15 cellular contexts compared by ENCODE assay signal in genomic region chr20:49637238-49637637, GRCh38.
DNase-seq lines count a peak whose midpoint lies in the region; ATAC-seq and TF ChIP-seq lines count a peak whose summit lies in the region.
"Had no signal": no experiment of that assay in that cellular context is flagged by ENCODE, and none has a peak within 500 bp of the region (broad histone marks: within the 10 kb centered on the region; RNA-seq: fewer than 3 reads in every experiment).

No MANE protein-coding gene starts in this region.

- BruUV-seq in OCI-LY7 (replicated peaks; lab: Mats Ljungman, UMichigan) = no TSS peak

- H3K4me3 ChIP-seq in BLaER1 treated with 17β-estradiol and CSF1 and Interleukin-3, amounts not matched to agents 10 nM and 100 nM = peak overlapping the region in 2 of 10 experiments; percentile 7 to 8; a peak in 3 of 20 replicates
- H3K4me3 ChIP-seq in OCI-LY7 (ENCODE audit: low read depth, low read length, poor library complexity, severe bottlenecking) (peak overlapping the region; percentile 37), heart left ventricle (no peak overlapping the region), gastrocnemius medialis (no peak overlapping the region)
- H3K4me3 ChIP-seq: A549 had no signal

- TF ChIP-seq POLR2A in heart left ventricle (IDR thresholded peaks at IDR 0.05) (no peak), gastrocnemius medialis (IDR thresholded peaks at IDR 0.05) (no peak)

- no peak overlapping the region for H3K27ac Mint-ChIP-seq in T-helper 17 cell
- H3K27ac Mint-ChIP-seq: CD8-positive, alpha-beta T cell had no signal

- POLR2A ChIA-PET in OCI-LY7 (lab: Charles Lee) = interaction anchor here (0.6 to 2.0 kb wide), 7 partner anchors 12 to 1008 kb away, joined by 3 to 8 read pairs (median 3); no protein-coding TSS in a partner anchor

- no peak for TF ChIP-seq CTCF in OCI-LY7 (conservative IDR thresholded peaks at IDR 0.05; ENCODE audit: low read length)
- no peak for TF ChIP-seq CTCF in heart left ventricle (IDR thresholded peaks at IDR 0.05)
- no peak for TF ChIP-seq CTCF in gastrocnemius medialis (IDR thresholded peaks at IDR 0.05 in 4 of 5, conservative IDR thresholded peaks at IDR 0.05 in 1 of 5)

- in situ Hi-C loops in gastrocnemius medialis (cut with MboI; ENCODE audit: low sequenced_read_pairs in 4 of 4) = no loop called here

- H4K20me1 ChIP-seq in BLaER1 treated with 17β-estradiol and CSF1 and Interleukin-3, amounts not matched to agents 10 nM and 100 nM = peaks cover 0 to 71% (median 8%) of the 10 kb centered on the region in 11 experiments; a peak in 11 of 22 replicates
- H4K20me1 ChIP-seq in OCI-LY7 (ENCODE audit: insufficient read depth, low read length) = no peaks in the 10 kb centered on the region

- peak overlapping the region; percentile 76 to 94 (median 86) for H3K4me2 ChIP-seq in BLaER1 treated with 17β-estradiol and CSF1 and Interleukin-3, amounts not matched to agents 10 nM and 100 nM
- peak overlapping the region; percentile 79 for H3K4me2 ChIP-seq in OCI-LY7 (ENCODE audit: low read length)
- H3K4me2 ChIP-seq: A549 had no signal

- H3K27me3 ChIP-seq in BLaER1 treated with 17β-estradiol and CSF1 and Interleukin-3, amounts not matched to agents 10 nM and 100 nM = no peaks in the 10 kb centered on the region
- H3K27me3 ChIP-seq in heart left ventricle (no peaks in the 10 kb centered on the region), gastrocnemius medialis (no peaks in the 10 kb centered on the region)

- peaks cover 46 to 63% (median 61%) of the 10 kb centered on the region in 10 experiments for H3K4me1 ChIP-seq in BLaER1 treated with 17β-estradiol and CSF1 and Interleukin-3, amounts not matched to agents 10 nM and 100 nM
- H3K4me1 ChIP-seq in OCI-LY7 (ENCODE audit: insufficient read depth, low read length, poor library complexity, severe bottlenecking) (peaks cover 59% of the 10 kb centered on the region), heart left ventricle (peaks cover 0 to 27% (median 4%) of the 10 kb centered on the region in 12 donors), gastrocnemius medialis (peaks cover 38 to 60% of the 10 kb centered on the region in 2 donors)

- WGBS in heart left ventricle, 4 donors = 55 to 77% (median 62%) methylated on average over 6 of the region's 6 CpGs

- H3K79me2 ChIP-seq in OCI-LY7 (ENCODE audit: insufficient read depth, low read depth, low read length) = peaks cover 4% of the 10 kb centered on the region; the same call in 1 of the 2 replicates

- H3K36me3 ChIP-seq in BLaER1 treated with 17β-estradiol and CSF1 and Interleukin-3, amounts not matched to agents 10 nM and 100 nM = peaks cover 49 to 90% (median 64%) of the 10 kb centered on the region in 11 experiments
- H3K36me3 ChIP-seq in OCI-LY7 (ENCODE audit: insufficient read depth, low read length) (peaks cover 77% of the 10 kb centered on the region), heart left ventricle (peaks cover 0 to 95% (median 78%) of the 10 kb centered on the region in 9 donors), gastrocnemius medialis (peaks cover 2 to 65% of the 10 kb centered on the region in 2 donors)

- no peaks in the 10 kb centered on the region for H3K9me3 ChIP-seq in BLaER1 treated with 17β-estradiol and CSF1 and Interleukin-3, amounts not matched to agents 10 nM and 100 nM (replicated peaks in 1 of 11)
- H3K9me3 ChIP-seq in OCI-LY7 (ENCODE audit: low read length) (no peaks in the 10 kb centered on the region), heart left ventricle (no peaks in the 10 kb centered on the region), gastrocnemius medialis (no peaks in the 10 kb centered on the region), T-helper 17 cell (ENCODE audit: control insufficient read depth, low read length, poor library complexity, severe bottlenecking) (no peaks in the 10 kb centered on the region)
- H3K9me3 ChIP-seq: A549 had no signal

- peaks cover 5% of the 10 kb centered on the region for H3K36me3 Mint-ChIP-seq in T-helper 17 cell (ENCODE audit: low read depth)

- H3K4me1 Mint-ChIP-seq in T-helper 17 cell = peaks cover 5% of the 10 kb centered on the region

- H3K4me3 Mint-ChIP-seq in T-helper 17 cell = no peak overlapping the region
- H3K4me3 Mint-ChIP-seq: CD8-positive, alpha-beta T cell had no signal

- no peaks in the 10 kb centered on the region for H3K9me2 ChIP-seq in OCI-LY7 (ENCODE audit: insufficient read depth, low read length)

- no peak for DNase-seq in OCI-LY7 (ENCODE audit: low spot score)
- no peak for DNase-seq in heart left ventricle
- DNase-seq in gastrocnemius medialis = no peak
- no peak for DNase-seq in EL
- DNase-seq in NCI-H774 (lab: John Stamatoyannopoulos, UW) = no peak
- no peak for DNase-seq in T-helper 17 cell
- DNase-seq: CD8-positive, alpha-beta T cell; DMS53; KG1; MV-4-11; NCI-H1694 treated with DMSO at 0.1 percent for 48 hours; NCI-H510A; NCI-H748 treated with DMSO at 0.1 percent for 48 hours had no signal

- intact Hi-C loops in OCI-LY7 (cut with micrococcal nuclease; ENCODE audit: unreplicated experiment) = loop anchor here (2.0 kb wide), 1 partner anchor 32 kb away; no protein-coding TSS in a partner anchor
- intact Hi-C loops in heart left ventricle (cut with DNase I) = loop anchor here in 2 of 10 donors (5.0 kb wide), 1 partner anchor 75 kb away; the partner anchor contains the start of gene B4GALT5 (in 2 of the 2)
- intact Hi-C loops in gastrocnemius medialis (cut with DNase I; ENCODE audit: low total_unique reads) = no loop called here

- peak overlapping the region in 8 of 11 experiments; percentile 68 to 80 (median 78); a peak in 14 of 22 replicates for H3K27ac ChIP-seq in BLaER1 treated with 17β-estradiol and CSF1 and Interleukin-3, amounts not matched to agents 10 nM and 100 nM
- H3K27ac ChIP-seq in OCI-LY7 (ENCODE audit: low read depth, low read length, poor library complexity, severe bottlenecking) (peak overlapping the region; percentile 91), heart left ventricle (peak overlapping the region in 4 of 12 donors; percentile 29 to 65 (median 46)), gastrocnemius medialis (peak overlapping the region; percentile 66 to 86 (median 74))
- H3K27ac ChIP-seq: A549 had no signal

- peak overlapping the region in 9 of 11 experiments; percentile 4 to 74 (median 64); a peak in 13 of 22 replicates for H3K9ac ChIP-seq in BLaER1 treated with 17β-estradiol and CSF1 and Interleukin-3, amounts not matched to agents 10 nM and 100 nM

- H2AFZ ChIP-seq in OCI-LY7 (ENCODE audit: low read length) = no peak overlapping the region; the same call in 1 of the 2 replicates

- ATAC-seq in heart left ventricle = peak; percentile 32 to 61 (median 46)
- ATAC-seq in gastrocnemius medialis = peak; percentile 55 to 60
- ATAC-seq in T-helper 17 cell = no peak
- ATAC-seq: CD8-positive, alpha-beta T cell had no signal

- CTCF ChIA-PET in OCI-LY7 (lab: Charles Lee; ENCODE audit: unreplicated experiment) = interaction anchor here (0.6 kb wide), 2 partner anchors 11 to 103 kb away, joined by 3 read pairs; no protein-coding TSS in a partner anchor

- no peaks in the 10 kb centered on the region for H3K27me3 Mint-ChIP-seq in T-helper 17 cell
